1 cellular context compared by ENCODE assay signal in the genomic region with DNA sequence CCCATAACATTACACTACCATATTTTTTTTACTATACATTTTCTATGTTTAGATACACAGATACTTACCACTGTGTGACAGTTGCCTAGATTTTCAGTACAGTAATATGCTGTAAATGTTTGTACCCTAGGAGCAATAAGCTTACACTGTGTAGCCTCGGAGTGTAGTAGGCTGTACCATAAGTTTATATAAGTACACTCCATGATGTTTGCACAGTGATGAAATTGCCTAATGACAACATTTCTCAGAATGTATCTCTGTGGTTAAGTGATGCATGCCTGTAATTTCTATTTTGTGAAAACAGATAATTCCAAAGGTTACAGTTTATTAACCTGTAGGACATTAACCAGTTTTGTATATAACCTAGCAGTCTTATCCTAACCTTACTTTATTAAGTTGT.
TF ChIP-seq lines count a peak whose summit lies in the region.

No MANE protein-coding gene starts in this region.

TF ChIP-seq in IMR-90, 13 proteins besides CTCF, POLR2A, EP300 and RAD21:
- no peak for TF ChIP-seq BHLHE40 (IDR thresholded peaks at IDR 0.05; ENCODE audit: low read depth, low read length)
- TF ChIP-seq CEBPB (IDR thresholded peaks at IDR 0.05; ENCODE audit: low read depth, low read length), result peak; percentile 73
- TF ChIP-seq MAZ (IDR thresholded peaks at IDR 0.05; ENCODE audit: borderline replicate concordance, low read depth, low read length), result no peak
